ENCODE assay signal across 15 cellular contexts in the genomic region with DNA sequence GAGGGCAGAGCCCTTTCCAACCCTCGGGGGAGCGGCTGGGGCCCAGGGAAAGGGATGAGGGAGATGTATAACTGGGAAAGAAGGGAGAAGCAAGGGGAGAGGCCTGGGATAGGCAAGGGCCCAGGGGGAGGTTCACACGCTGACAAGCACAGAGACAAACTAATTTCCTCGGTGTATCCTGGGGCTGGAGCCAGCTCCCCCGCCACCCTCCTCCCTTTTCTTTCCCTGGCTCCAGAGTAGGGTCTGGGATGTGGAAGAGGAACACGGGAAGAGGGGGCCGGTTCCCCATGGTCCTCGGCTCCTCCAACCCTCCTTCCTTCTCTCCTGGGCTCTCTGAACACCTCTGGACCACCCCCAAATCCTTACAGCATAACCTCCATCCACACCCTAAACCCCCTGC. TPM values are rescaled to one million over a fixed set of nuclear protein-coding genes. Genes with fewer than 3 reads are reported as not detected.
DNase-seq lines count a peak whose midpoint lies in the region; ATAC-seq and TF ChIP-seq lines count a peak whose summit lies in the region.
"Had no signal": no experiment of that assay in that cellular context is flagged by ENCODE, and none has a peak within 500 bp of the region (broad histone marks: within the 10 kb centered on the region; RNA-seq: fewer than 3 reads in every experiment).

No MANE protein-coding gene starts in this region.

- H3K4me1 ChIP-seq in thyroid gland, result peaks cover 47 to 68% of the 10 kb centered on the region in 2 donors

- no peak for TF ChIP-seq POLR2A in thyroid gland (IDR thresholded peaks at IDR 0.05)

- H3K4me1 Mint-ChIP-seq in effector memory CD8-positive, alpha-beta T cell (ENCODE audit: low read depth in 2 of 2), result peaks cover 84 to 91% of the 10 kb centered on the region in 2 donors
- peaks cover 53% of the 10 kb centered on the region for H3K4me1 Mint-ChIP-seq in mesothelial cell of epicardium

- WGBS in thyroid gland, 2 donors, result 29 to 41% methylated on average over 8 of the region's 8 CpGs

- H3K27me3 ChIP-seq in thyroid gland, result no peaks in the 10 kb centered on the region

- H3K9me3 ChIP-seq in thyroid gland, result no peaks in the 10 kb centered on the region

- H3K9me3 Mint-ChIP-seq in effector memory CD8-positive, alpha-beta T cell, result no peaks in the 10 kb centered on the region
- no peaks in the 10 kb centered on the region for H3K9me3 Mint-ChIP-seq in mesothelial cell of epicardium
- H3K9me3 Mint-ChIP-seq: CD8-positive, alpha-beta T cell; WTC11 had no signal

- peak overlapping the region; percentile 54 to 63 for H3K4me3 Mint-ChIP-seq in effector memory CD8-positive, alpha-beta T cell
- H3K4me3 Mint-ChIP-seq in mesothelial cell of epicardium, result peak overlapping the region; percentile 2
- H3K4me3 Mint-ChIP-seq: CD8-positive, alpha-beta T cell; WTC11 had no signal

- peak overlapping the region; percentile 67 to 82 (median 81) for H3K27ac ChIP-seq in thyroid gland

- no peak for ATAC-seq in effector memory CD8-positive, alpha-beta T cell (replicated peaks)
- ATAC-seq: CD8-positive, alpha-beta T cell; WTC11 had no signal

- DNase-seq in NCI-H446 treated with DMSO at 0.1 percent for 48 hours (lab: John Stamatoyannopoulos, UW) (peak; percentile 6), mesothelial cell of epicardium (ENCODE audit: low spot score in 2 of 2, unreplicated experiment in 2 of 2) (no peak), thyroid gland (peak in 1 of 2 donors; percentile 37), cerebellar nuclear complex (lab: John Stamatoyannopoulos, UW) (no peak), mucosa of gallbladder (ENCODE audit: low spot score) (no peak)
- no peak for DNase-seq in effector memory CD8-positive, alpha-beta T cell
- DNase-seq in stimulated activated CD4-positive, alpha-beta T cell treated with anti-CD3 and anti-CD28 coated beads, Interleukin-1b, Interleukin-23, amount 100 ng/mL, for 48 hours, result no peak
- DNase-seq: amygdala; CD8-positive, alpha-beta T cell; effector memory CD4-positive, alpha-beta T cell; KG1; NCI-H1694; occipital lobe; stimulated activated CD4-positive, alpha-beta T cell treated with anti-CD3 and anti-CD28 coated beads, Interleukin-2, amount 100 ng/mL, for 24 hours had no signal

- H3K27ac Mint-ChIP-seq in effector memory CD8-positive, alpha-beta T cell, result peak overlapping the region; percentile 15 to 78
- peak overlapping the region; percentile 72 for H3K27ac Mint-ChIP-seq in mesothelial cell of epicardium
- H3K27ac Mint-ChIP-seq: WTC11 had no signal

- no peaks in the 10 kb centered on the region for H3K27me3 Mint-ChIP-seq in effector memory CD8-positive, alpha-beta T cell
- no peaks in the 10 kb centered on the region for H3K27me3 Mint-ChIP-seq in mesothelial cell of epicardium (ENCODE audit: low read depth)

- peaks cover 35% of the 10 kb centered on the region for H3K36me3 Mint-ChIP-seq in effector memory CD8-positive, alpha-beta T cell (ENCODE audit: insufficient read depth)
- H3K36me3 Mint-ChIP-seq in mesothelial cell of epicardium, result no peaks in the 10 kb centered on the region
- H3K36me3 Mint-ChIP-seq: WTC11 had no signal

- no peak overlapping the region for H3K4me3 ChIP-seq in thyroid gland (replicated peaks in 1 of 3)

- no peaks in the 10 kb centered on the region for H3K36me3 ChIP-seq in thyroid gland

- TF ChIP-seq CTCF in mesothelial cell of epicardium (IDR thresholded peaks at IDR 0.05; ENCODE audit: unreplicated experiment) (no peak), thyroid gland (IDR thresholded peaks at IDR 0.05) (no peak)

- intact Hi-C loops in thyroid gland (cut with DNase I), result no loop called here

RNA-seq across cellular contexts. Expression of gene CLCF1, which starts 6.9 kb away (rescaled TPM):
- 5.9 to 6.3 TPM (median 6.1 TPM) in 3 replicates for total RNA-seq in mesothelial cell of epicardium
- 1 to 10 TPM; 4.3 to 9.4 (median 6.9) TPM for total RNA-seq in thyroid gland
- 4.0 TPM for total RNA-seq in mucosa of gallbladder
- total RNA-seq: occipital lobe had no signal

RNA-seq across cellular contexts. Expression of gene POLD4, which starts 13.2 kb away (rescaled TPM):
- total RNA-seq in mesothelial cell of epicardium, result 32.0 to 37.9 TPM (median 32.2 TPM) in 3 replicates
- total RNA-seq in thyroid gland, result 100 to 1,000 TPM in 1 of 4 donors, 10 to 100 TPM in 3; 38.6 to 105 (median 60.6) TPM
- total RNA-seq in mucosa of gallbladder, result 87.5 TPM

RNA-seq across cellular contexts. Expression of gene RAD9A, which starts 25.2 kb away (rescaled TPM):
- 44.7 to 48.8 TPM (median 48.7 TPM) in 3 replicates for total RNA-seq in mesothelial cell of epicardium
- 10 to 100 TPM; 22.7 to 38.0 (median 31.0) TPM for total RNA-seq in thyroid gland
- 45.0 TPM for total RNA-seq in mucosa of gallbladder

RNA-seq across cellular contexts. Expression of gene PPP1CA, which starts 35.1 kb away (rescaled TPM):
- total RNA-seq in mesothelial cell of epicardium, result 103 to 107 TPM (median 103 TPM) in 3 replicates
- total RNA-seq in thyroid gland, result 100 to 1,000 TPM; 164 to 216 (median 191) TPM
- total RNA-seq in mucosa of gallbladder, result 140 TPM

RNA-seq across cellular contexts. Expression of gene TBC1D10C, which starts 37.3 kb away (rescaled TPM):
- total RNA-seq in mesothelial cell of epicardium (0.41 to 0.82 TPM (median 0.74 TPM) in 3 replicates), thyroid gland (10 to 100 TPM in 2 of 4 donors, 1 to 10 TPM in 2; 8.8 to 16.0 (median 11.6) TPM), mucosa of gallbladder (10.6 TPM)
